8 cellular contexts compared by ENCODE assay signal in the genomic region with DNA sequence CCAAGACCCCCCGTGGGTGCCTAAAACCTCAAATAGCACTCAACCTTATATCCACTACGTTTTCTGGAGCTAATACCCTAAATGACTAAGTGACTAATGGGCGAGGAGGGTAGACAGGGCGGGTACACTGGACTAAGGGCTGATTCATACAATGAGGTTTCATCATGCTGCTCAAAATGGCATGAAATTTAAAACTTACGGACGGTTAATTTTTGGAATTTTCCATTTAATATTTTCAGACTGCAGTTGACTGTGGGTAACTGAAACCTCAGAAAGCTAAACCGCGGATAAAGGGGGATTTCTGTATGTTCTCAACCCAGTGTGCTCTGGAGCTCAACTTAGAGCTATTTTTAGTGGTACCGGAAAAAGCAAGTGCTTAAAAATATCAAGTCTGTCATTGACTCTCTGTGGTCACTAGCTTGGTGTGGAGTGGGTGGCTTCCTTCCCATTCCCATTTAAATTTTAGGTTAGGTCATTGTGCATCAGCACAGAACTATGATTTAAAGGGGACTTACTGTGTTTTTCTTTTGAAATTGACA.
DNase-seq lines count a peak whose midpoint lies in the region; ATAC-seq and TF ChIP-seq lines count a peak whose summit lies in the region.
"Had no signal": no experiment of that assay in that cellular context is flagged by ENCODE, and none has a peak within 500 bp of the region (broad histone marks: within the 10 kb centered on the region; RNA-seq: fewer than 3 reads in every experiment).

No MANE protein-coding gene starts in this region.

- H3K4me1 Mint-ChIP-seq in WTC11 = no peaks in the 10 kb centered on the region

- H3K36me3 Mint-ChIP-seq in WTC11 = no peaks in the 10 kb centered on the region

- H3K9me3 ChIP-seq in SK-N-SH = no peaks in the 10 kb centered on the region
- H3K9me3 ChIP-seq in right atrium auricular region = no peaks in the 10 kb centered on the region
- no peaks in the 10 kb centered on the region for H3K9me3 ChIP-seq in hepatocyte (ENCODE audit: low read depth)

- H3K4me3 ChIP-seq in SK-N-SH (ENCODE audit: low read depth in 2 of 2, low read length in 1 of 2) = peak overlapping the region in 1 of 2 experiments; percentile 9; a peak in 1 of 4 replicates
- no peak overlapping the region for H3K4me3 ChIP-seq in right atrium auricular region
- no peak overlapping the region for H3K4me3 ChIP-seq in hepatocyte

- H4K20me1 ChIP-seq in SK-N-SH (ENCODE audit: insufficient read depth) (no peaks in the 10 kb centered on the region), hepatocyte (ENCODE audit: insufficient read depth, poor library complexity, severe bottlenecking) (no peaks in the 10 kb centered on the region)

- no peak overlapping the region; the same call in 1 of the 2 replicates for H3K27ac Mint-ChIP-seq in WTC11
- H3K27ac Mint-ChIP-seq: T-helper 1 cell treated with Interleukin-12 subunit alpha and Interleukin-12 subunit beta and Interleukin-4 antibody, amounts not matched to agents 30 μg/mL and 1 μg/mL, for 36 hours had no signal

- H3K4me3 Mint-ChIP-seq in WTC11 = no peak overlapping the region
- H3K4me3 Mint-ChIP-seq: T-helper 1 cell treated with Interleukin-12 subunit alpha and Interleukin-12 subunit beta and Interleukin-4 antibody, amounts not matched to agents 30 μg/mL and 1 μg/mL, for 36 hours had no signal

- H3K9ac ChIP-seq in SK-N-SH = peak overlapping the region; percentile 35; the same call in 1 of the 2 replicates

- H2AFZ ChIP-seq in SK-N-SH (ENCODE audit: low read depth) = peak overlapping the region; percentile 58
- no peak overlapping the region for H2AFZ ChIP-seq in hepatocyte

- TF ChIP-seq RAD21 in SK-N-SH (IDR thresholded peaks at IDR 0.05; ENCODE audit: low read length) = no peak

- ATAC-seq in GM18861 (IDR thresholded peaks at IDR 0.05; ENCODE audit: unreplicated experiment) (peak; percentile 42), HG02571 (IDR thresholded peaks at IDR 0.05; ENCODE audit: unreplicated experiment) (peak; percentile 85), WTC11 (no peak)

- TF ChIP-seq EP300 in SK-N-SH (IDR thresholded peaks at IDR 0.05; ENCODE audit: borderline replicate concordance in 1 of 2, low read depth in 1 of 2, low read length in 1 of 2) = no peak

- H3K4me2 ChIP-seq in SK-N-SH (peak overlapping the region; percentile 10; the same call in 1 of the 2 replicates), hepatocyte (no peak overlapping the region)

- H3K9me2 ChIP-seq in SK-N-SH (no peaks in the 10 kb centered on the region), hepatocyte (replicated peaks; ENCODE audit: insufficient read depth) (no peaks in the 10 kb centered on the region)

- H3F3A ChIP-seq in SK-N-SH (replicated peaks; ENCODE audit: insufficient read depth) = peaks cover 7% of the 10 kb centered on the region

- H3K4me1 ChIP-seq in SK-N-SH (ENCODE audit: control insufficient read depth in 1 of 2, insufficient read depth in 2 of 2, low read depth in 1 of 2, low read length in 1 of 2) (0 out of 4 replicates have a peak, but pooled peaks cover 0 to 10% of the 10 kb centered on the region in 2 experiments), right atrium auricular region (peaks cover 0 to 18% of the 10 kb centered on the region in 2 donors), hepatocyte (ENCODE audit: insufficient read depth) (no peaks in the 10 kb centered on the region)

- H3K27ac ChIP-seq in SK-N-SH (ENCODE audit: low read depth in 2 of 2, low read length in 1 of 2) = peak overlapping the region in 1 of 2 experiments; percentile 84; a peak in 2 of 4 replicates
- H3K27ac ChIP-seq in right atrium auricular region = peak overlapping the region; percentile 46 to 69
- no peak overlapping the region for H3K27ac ChIP-seq in hepatocyte

- H3K27me3 ChIP-seq in SK-N-SH (ENCODE audit: insufficient read depth) = no peaks in the 10 kb centered on the region
- no peaks in the 10 kb centered on the region for H3K27me3 ChIP-seq in right atrium auricular region
- no peaks in the 10 kb centered on the region for H3K27me3 ChIP-seq in hepatocyte

- TF ChIP-seq CTCF in SK-N-SH (IDR thresholded peaks at IDR 0.05) (no peak), right atrium auricular region (IDR thresholded peaks at IDR 0.05) (no peak), hepatocyte (IDR thresholded peaks at IDR 0.05; ENCODE audit: poor library complexity) (no peak), WTC11 (IDR thresholded peaks at IDR 0.05) (no peak)

- H3K36me3 ChIP-seq in SK-N-SH (replicated peaks in 1 of 2; ENCODE audit: control insufficient read depth in 1 of 2, insufficient read depth in 2 of 2, low read length in 1 of 2) (peaks cover 0 to 3% of the 10 kb centered on the region in 2 experiments), right atrium auricular region (no peaks in the 10 kb centered on the region), hepatocyte (replicated peaks; ENCODE audit: insufficient read depth, low read depth) (no peaks in the 10 kb centered on the region)

- no peaks in the 10 kb centered on the region for H3K27me3 Mint-ChIP-seq in WTC11 (ENCODE audit: low read depth)

- H3K79me2 ChIP-seq in SK-N-SH (ENCODE audit: insufficient read depth) = no peaks in the 10 kb centered on the region
- no peaks in the 10 kb centered on the region for H3K79me2 ChIP-seq in hepatocyte

- H3K9me3 Mint-ChIP-seq in WTC11 = no peaks in the 10 kb centered on the region
- H3K9me3 Mint-ChIP-seq: T-helper 1 cell treated with Interleukin-12 subunit alpha and Interleukin-12 subunit beta and Interleukin-4 antibody, amounts not matched to agents 30 μg/mL and 1 μg/mL, for 36 hours had no signal

- POLR2A ChIA-PET in SK-N-SH (lab: Yijun Ruan, JAX) (no interaction called here), WTC11 (lab: Charles Lee) (no interaction called here)

- 16% methylated on average over 9 of the region's 9 CpGs for WGBS in SK-N-SH (ENCODE audit: low lambda C conversion rate)
- WGBS in hepatocyte (ENCODE audit: low lambda C conversion rate, missing lambda C conversion rate) = 85% methylated on average over 9 of the region's 9 CpGs

- CTCF ChIA-PET in SK-N-SH (lab: Yijun Ruan, JAX) (interaction anchor here (2.0 kb wide), 1 partner anchor 380 kb away, joined by 6 read pairs; no protein-coding TSS in a partner anchor), WTC11 (lab: Charles Lee) (no interaction called here)

- no peak for DNase-seq in SK-N-SH
- DNase-seq in right atrium auricular region (ENCODE audit: low spot score) = no peak
- no peak for DNase-seq in hepatocyte (ENCODE audit: low spot score)
- no peak for DNase-seq in NCI-H526 treated with DMSO at 0.1 percent for 48 hours (lab: John Stamatoyannopoulos, UW)
- no peak for DNase-seq in WTC11 (ENCODE audit: low spot score)

TF ChIP-seq in SK-N-SH, 30 proteins besides CTCF, POLR2A, EP300 and RAD21 (continues in another document):
- TF ChIP-seq TCF12 (IDR thresholded peaks at IDR 0.05) (0 out of 2 replicates have a peak, but pooled peaks have one; percentile 16), NFIC (IDR thresholded peaks at IDR 0.05; ENCODE audit: borderline replicate concordance) (peak; percentile 10; the same call in 1 of the 2 replicates), JUND (IDR thresholded peaks at IDR 0.05) (peak; percentile 51; the same call in 1 of the 2 replicates), ELF1 (IDR thresholded peaks at IDR 0.05) (no peak), EZH2phosphoT487 (IDR thresholded peaks at IDR 0.05; ENCODE audit: borderline replicate concordance, low read depth) (no peak), MEF2A (IDR thresholded peaks at IDR 0.05; ENCODE audit: borderline replicate concordance, low read depth) (peak; percentile 58; the same call in 1 of the 2 replicates), FOSL2 (IDR thresholded peaks at IDR 0.05; ENCODE audit: borderline replicate concordance, low read depth) (peak; percentile 66; the same call in 1 of the 2 replicates), SIN3A (IDR thresholded peaks at IDR 0.05; ENCODE audit: borderline replicate concordance, low read depth, low read length) (no peak), TEAD4 (IDR thresholded peaks at IDR 0.05; ENCODE audit: borderline replicate concordance, insufficient read depth) (no peak)
- TF ChIP-seq, protein P1, sequence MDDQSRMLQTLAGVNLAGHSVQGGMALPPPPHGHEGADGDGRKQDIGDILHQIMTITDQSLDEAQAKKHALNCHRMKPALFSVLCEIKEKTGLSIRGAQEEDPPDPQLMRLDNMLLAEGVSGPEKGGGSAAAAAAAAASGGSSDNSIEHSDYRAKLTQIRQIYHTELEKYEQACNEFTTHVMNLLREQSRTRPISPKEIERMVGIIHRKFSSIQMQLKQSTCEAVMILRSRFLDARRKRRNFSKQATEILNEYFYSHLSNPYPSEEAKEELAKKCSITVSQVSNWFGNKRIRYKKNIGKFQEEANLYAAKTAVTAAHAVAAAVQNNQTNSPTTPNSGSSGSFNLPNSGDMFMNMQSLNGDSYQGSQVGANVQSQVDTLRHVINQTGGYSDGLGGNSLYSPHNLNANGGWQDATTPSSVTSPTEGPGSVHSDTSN (IDR thresholded peaks at IDR 0.05) = peak; percentile 57

TF ChIP-seq in WTC11, 78 proteins besides CTCF, POLR2A, EP300 and RAD21:
- no peak for TF ChIP-seq RORB (CRISPR knock-in tag; IDR thresholded peaks at IDR 0.05)
- TF ChIP-seq NR1H2 (CRISPR knock-in tag; IDR thresholded peaks at IDR 0.05) = no peak
- TF ChIP-seq, protein P2, sequence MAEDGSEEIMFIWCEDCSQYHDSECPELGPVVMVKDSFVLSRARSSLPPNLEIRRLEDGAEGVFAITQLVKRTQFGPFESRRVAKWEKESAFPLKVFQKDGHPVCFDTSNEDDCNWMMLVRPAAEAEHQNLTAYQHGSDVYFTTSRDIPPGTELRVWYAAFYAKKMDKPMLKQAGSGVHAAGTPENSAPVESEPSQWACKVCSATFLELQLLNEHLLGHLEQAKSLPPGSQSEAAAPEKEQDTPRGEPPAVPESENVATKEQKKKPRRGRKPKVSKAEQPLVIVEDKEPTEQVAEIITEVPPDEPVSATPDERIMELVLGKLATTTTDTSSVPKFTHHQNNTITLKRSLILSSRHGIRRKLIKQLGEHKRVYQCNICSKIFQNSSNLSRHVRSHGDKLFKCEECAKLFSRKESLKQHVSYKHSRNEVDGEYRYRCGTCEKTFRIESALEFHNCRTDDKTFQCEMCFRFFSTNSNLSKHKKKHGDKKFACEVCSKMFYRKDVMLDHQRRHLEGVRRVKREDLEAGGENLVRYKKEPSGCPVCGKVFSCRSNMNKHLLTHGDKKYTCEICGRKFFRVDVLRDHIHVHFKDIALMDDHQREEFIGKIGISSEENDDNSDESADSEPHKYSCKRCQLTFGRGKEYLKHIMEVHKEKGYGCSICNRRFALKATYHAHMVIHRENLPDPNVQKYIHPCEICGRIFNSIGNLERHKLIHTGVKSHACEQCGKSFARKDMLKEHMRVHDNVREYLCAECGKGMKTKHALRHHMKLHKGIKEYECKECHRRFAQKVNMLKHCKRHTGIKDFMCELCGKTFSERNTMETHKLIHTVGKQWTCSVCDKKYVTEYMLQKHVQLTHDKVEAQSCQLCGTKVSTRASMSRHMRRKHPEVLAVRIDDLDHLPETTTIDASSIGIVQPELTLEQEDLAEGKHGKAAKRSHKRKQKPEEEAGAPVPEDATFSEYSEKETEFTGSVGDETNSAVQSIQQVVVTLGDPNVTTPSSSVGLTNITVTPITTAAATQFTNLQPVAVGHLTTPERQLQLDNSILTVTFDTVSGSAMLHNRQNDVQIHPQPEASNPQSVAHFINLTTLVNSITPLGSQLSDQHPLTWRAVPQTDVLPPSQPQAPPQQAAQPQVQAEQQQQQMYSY (CRISPR knock-in tag; IDR thresholded peaks at IDR 0.05) = no peak
- TF ChIP-seq MYBL2 (CRISPR knock-in tag; IDR thresholded peaks at IDR 0.05) = no peak
